In the genomic region with DNA sequence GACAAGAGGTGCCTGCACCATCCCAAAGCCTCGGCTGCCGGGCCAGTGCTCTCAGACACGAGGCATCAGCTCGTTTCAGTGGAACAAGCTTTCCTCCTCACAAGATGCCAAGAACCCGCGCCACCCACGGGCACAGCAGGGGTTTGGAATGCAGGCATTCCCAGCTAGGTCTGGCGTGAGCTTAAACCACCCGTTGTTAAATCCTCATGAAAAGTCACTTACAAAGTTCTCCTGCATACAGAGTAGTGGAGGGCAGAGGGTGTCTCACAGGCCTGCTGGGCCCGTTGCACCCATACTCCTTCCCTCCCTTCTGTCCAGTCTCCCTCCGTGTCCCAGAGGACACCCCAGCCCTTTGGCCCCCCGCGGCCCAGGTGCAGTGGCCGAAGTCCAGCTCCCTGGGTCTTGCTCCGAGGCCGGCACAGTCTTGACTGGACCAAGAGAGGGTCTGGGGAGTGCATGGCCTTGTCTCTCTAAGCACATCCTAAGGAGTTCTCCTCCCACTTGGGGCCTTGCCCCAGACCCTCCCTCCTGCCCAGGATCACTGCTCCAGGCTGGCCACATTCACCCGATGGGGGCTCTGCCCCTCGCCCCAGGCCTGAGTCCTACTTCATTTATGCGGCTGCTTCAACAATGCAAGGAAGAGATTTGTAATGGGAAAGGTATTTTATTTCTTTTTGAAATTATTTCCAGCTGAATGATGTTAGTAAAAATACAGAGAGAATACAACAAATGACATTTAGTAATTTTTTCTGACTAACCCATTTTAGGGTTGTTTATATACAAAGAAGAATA, we compare ENCODE assay signal across 14 cellular contexts. TPM values are rescaled to one million over a fixed set of nuclear protein-coding genes. Genes with fewer than 3 reads are reported as not detected.
DNase-seq lines count a peak whose midpoint lies in the region; ATAC-seq and TF ChIP-seq lines count a peak whose summit lies in the region.
"Had no signal": no experiment of that assay in that cellular context is flagged by ENCODE, and none has a peak within 500 bp of the region (broad histone marks: within the 10 kb centered on the region; RNA-seq: fewer than 3 reads in every experiment).

No MANE protein-coding gene starts in this region.

- H3K4me1 ChIP-seq in HCT116 (ENCODE audit: control insufficient read depth in 1 of 2, insufficient read depth in 2 of 2, low read length in 2 of 2) (peaks cover 10 to 11% of the 10 kb centered on the region in 2 experiments), spleen (peaks cover 4 to 32% (median 16%) of the 10 kb centered on the region in 6 donors)
- H3K4me1 ChIP-seq: foreskin keratinocyte had no signal

- intact Hi-C loops in HCT116 (cut with micrococcal nuclease), result loop anchor here (10.0 kb wide), 1 partner anchor 364 kb away; no protein-coding TSS in a partner anchor
- intact Hi-C loops in natural killer cell (cut with micrococcal nuclease), result no loop called here
- intact Hi-C loops in spleen (cut with DNase I; ENCODE audit: low total_unique reads), result no loop called here

- WGBS in spleen, 5 donors, result 90 to 91% (median 90%) methylated on average over 19 of the region's 19 CpGs

- H3K9ac ChIP-seq in HCT116 (ENCODE audit: low read length), result no peak overlapping the region

- H3K9me3 ChIP-seq in HCT116 (ENCODE audit: control insufficient read depth in 1 of 2, insufficient read depth in 1 of 2, low read depth in 1 of 2, low read length in 2 of 2) (no peaks in the 10 kb centered on the region), spleen (no peaks in the 10 kb centered on the region)
- H3K9me3 ChIP-seq: transverse colon had no signal

- DNase-seq in ACHN (peak; percentile 30), HCT116 (ENCODE audit: low read depth, low spot score) (no peak), cerebellar cortex (ENCODE audit: low spot score) (peak; percentile 18), myocyte (ENCODE audit: low read depth) (peak; percentile 71), natural killer cell (no peak), UCSD-AML1 (lab: John Stamatoyannopoulos, UW; ENCODE audit: unreplicated experiment) (no peak), spleen (no peak)
- DNase-seq in effector CD4-positive, alpha-beta T cell, result no peak
- DNase-seq: activated T-cell treated with anti-CD3 and anti-CD28 coated beads, Interleukin-2, amount 50 U/mL, for 1 hour; foreskin keratinocyte; NCI-H2029 treated with DMSO at 0.1 percent for 48 hours; RPMI8226; transverse colon had no signal

- H3K27me3 ChIP-seq in HCT116 (ENCODE audit: insufficient read depth, low read length), result no peaks in the 10 kb centered on the region
- peaks cover 0 to 14% (median 0%) of the 10 kb centered on the region in 7 donors for H3K27me3 ChIP-seq in spleen (replicated peaks in 1 of 7)

- H3K27ac Mint-ChIP-seq in natural killer cell, result no peak overlapping the region

- in situ Hi-C loops in ACHN (cut with HindIII; ENCODE audit: low pct_ligation_motif_present, low pct_unique_long_range_greater_than_20kb, low sequenced_read_pairs), result no loop called here

- H3K9me3 Mint-ChIP-seq in natural killer cell, result no peaks in the 10 kb centered on the region
- H3K9me3 Mint-ChIP-seq: central memory CD8-positive, alpha-beta T cell had no signal

- no peak overlapping the region for H3K27ac ChIP-seq in HCT116 (ENCODE audit: low read depth, low read length)
- no peak overlapping the region for H3K27ac ChIP-seq in spleen
- H3K27ac ChIP-seq: foreskin keratinocyte, transverse colon had no signal

- RAD21 ChIA-PET in HCT116 (lab: Charles Lee; ENCODE audit: low non-redundant PET in 1 of 2, low total read pairs in 2 of 2, uncharacterized antibody in 2 of 2, unreplicated experiment in 2 of 2), result interaction anchor here in 1 of 2 experiments (0.6 kb wide), 1 partner anchor 166 kb away, joined by 3 read pairs; no protein-coding TSS in a partner anchor

- no peaks in the 10 kb centered on the region for H3K9me2 ChIP-seq in HCT116 (ENCODE audit: insufficient read depth)

- no peaks in the 10 kb centered on the region for H3K79me2 ChIP-seq in HCT116 (ENCODE audit: insufficient read depth, low read length)

- CTCF ChIA-PET in HCT116 (lab: Charles Lee), result no interaction called here

- H3K4me3 ChIP-seq in HCT116 (replicated peaks in 1 of 2; ENCODE audit: low read depth in 1 of 2, low read length in 2 of 2) (no peak overlapping the region), spleen (no peak overlapping the region)
- H3K4me3 ChIP-seq: transverse colon had no signal

- no peaks in the 10 kb centered on the region for H3K4me1 Mint-ChIP-seq in natural killer cell
- H3K4me1 Mint-ChIP-seq: central memory CD8-positive, alpha-beta T cell had no signal

- H3K36me3 Mint-ChIP-seq in natural killer cell, result no peaks in the 10 kb centered on the region

- no peaks in the 10 kb centered on the region for H3K36me3 ChIP-seq in HCT116 (ENCODE audit: control insufficient read depth in 1 of 2, insufficient read depth in 2 of 2, low read length in 2 of 2)
- H3K36me3 ChIP-seq in spleen, result no peaks in the 10 kb centered on the region
- H3K36me3 ChIP-seq: transverse colon had no signal

- TF ChIP-seq POLR2A in HCT116 (IDR thresholded peaks at IDR 0.05; ENCODE audit: borderline replicate concordance, extremely low read depth, insufficient read depth, insufficient read length) (no peak), spleen (IDR thresholded peaks at IDR 0.05) (no peak)

- BruUV-seq in HCT116 (replicated peaks; lab: Mats Ljungman, UMichigan), result no TSS peak

- no peak for TF ChIP-seq RAD21 in HCT116 (IDR thresholded peaks at IDR 0.05; ENCODE audit: low read depth)

- no peak overlapping the region for H3K4me3 Mint-ChIP-seq in natural killer cell
- H3K4me3 Mint-ChIP-seq: central memory CD8-positive, alpha-beta T cell had no signal

- no peak overlapping the region for H2AFZ ChIP-seq in HCT116 (ENCODE audit: low read depth, low read length, poor library complexity, severe bottlenecking)

- no peaks in the 10 kb centered on the region for H3K27me3 Mint-ChIP-seq in natural killer cell (ENCODE audit: low read depth in 2 of 2)
- H3K27me3 Mint-ChIP-seq: central memory CD8-positive, alpha-beta T cell had no signal

- TF ChIP-seq CTCF in HCT116 (IDR thresholded peaks at IDR 0.05 in 2 of 3, conservative IDR thresholded peaks at IDR 0.05 in 1 of 3; ENCODE audit: borderline replicate concordance in 1 of 3, insufficient read depth in 1 of 3, low read depth in 2 of 3, low read length in 2 of 3) (no peak), natural killer cell (IDR thresholded peaks at IDR 0.05) (no peak), spleen (IDR thresholded peaks at IDR 0.05 in 8 of 11, conservative IDR thresholded peaks at IDR 0.05 in 3 of 11) (no peak)

- peak overlapping the region; percentile 31; the same call in 1 of the 2 replicates for H3K4me2 ChIP-seq in HCT116 (ENCODE audit: low read length)

- H4K20me1 ChIP-seq in HCT116 (ENCODE audit: insufficient read depth), result no peaks in the 10 kb centered on the region

- POLR2A ChIA-PET in HCT116 (lab: Charles Lee), result interaction anchor here (0.6 kb wide), 1 partner anchor 24 kb away, joined by 3 read pairs; no protein-coding TSS in a partner anchor

- ATAC-seq in HCT116 (no peak; the same call in 1 of the 2 replicates), natural killer cell (no peak)
- ATAC-seq: foreskin keratinocyte had no signal

TF ChIP-seq in HCT116, 20 proteins besides CTCF, POLR2A, EP300 and RAD21:
- no peak for TF ChIP-seq ZNF274 (IDR thresholded peaks at IDR 0.05; ENCODE audit: low read depth, low read length)
- no peak for TF ChIP-seq EZH2phosphoT487 (IDR thresholded peaks at IDR 0.05; ENCODE audit: borderline replicate concordance)
- TF ChIP-seq EZH2 (IDR thresholded peaks at IDR 0.05), result no peak
- TF ChIP-seq JUND (IDR thresholded peaks at IDR 0.05), result no peak
- no peak for TF ChIP-seq REST (IDR thresholded peaks at IDR 0.05; ENCODE audit: low read depth)
- TF ChIP-seq ZFX (IDR thresholded peaks at IDR 0.05), result no peak
- no peak for TF ChIP-seq YY1 (IDR thresholded peaks at IDR 0.05; ENCODE audit: extremely low read depth, insufficient replicate concordance, low read depth, low read length)
- no peak for TF ChIP-seq ELF1 (IDR thresholded peaks at IDR 0.05; ENCODE audit: borderline replicate concordance, low read depth)
- TF ChIP-seq SP1 (IDR thresholded peaks at IDR 0.05; ENCODE audit: low read depth), result no peak
- TF ChIP-seq CEBPB (IDR thresholded peaks at IDR 0.05; ENCODE audit: low read depth), result no peak

RNA-seq across cellular contexts. Expression of gene GRTP1, which starts 35.2 kb away (rescaled TPM):
- 30.3 TPM for total RNA-seq in HCT116 (2021; ENCODE audit: unreplicated experiment)
- polyA plus RNA-seq in HCT116 (2012), result 14.0 and 20.9 TPM in 2 replicates
- total RNA-seq in myocyte, result not detected in 2 replicates
- 0.44 TPM for polyA plus RNA-seq in myocyte (2012)
- total RNA-seq in natural killer cell, result not detected
- total RNA-seq in spleen, result 10 to 100 TPM in 1 of 7 donors, 1 to 10 TPM in 6; 4.0 to 10.5 (median 6.1) TPM
- 1 to 10 TPM; 2.0 to 5.5 (median 2.3) TPM for polyA plus RNA-seq in spleen

RNA-seq across cellular contexts. Expression of gene ADPRHL1, which starts 54.1 kb away (rescaled TPM):
- total RNA-seq in HCT116 (2021; ENCODE audit: unreplicated experiment), result 12.6 TPM
- 11.4 and 11.8 TPM in 2 replicates for polyA plus RNA-seq in HCT116 (2012)
- total RNA-seq in myocyte, result 6.6 and 8.4 TPM in 2 replicates
- polyA plus RNA-seq in myocyte (2012), result 6.8 TPM
- total RNA-seq in natural killer cell, result under 1 TPM; 0.56 to 0.93 (median 0.72) TPM
- total RNA-seq in spleen, result 1 to 10 TPM in 6 of 7 donors, under 1 TPM in 1; 0.74 to 4.3 (median 2.0) TPM
- polyA plus RNA-seq in spleen, result 1 to 10 TPM in 1 of 3 donors, under 1 TPM in 2; 0.52 to 1.1 (median 0.68) TPM

Comparison
In these comparisons a context has a peak if more than half of its experiments do, and no peak if none do; other contexts are left out.
1. DNase-seq: peak in ACHN (single experiment), cerebellar cortex (single experiment) and myocyte (single experiment); none in HCT116 (single experiment), effector CD4-positive, alpha-beta T cell (single experiment), natural killer cell (single experiment), UCSD-AML1 (single experiment) and spleen (single experiment).